8 cellular contexts compared by ENCODE assay signal in the genomic region with DNA sequence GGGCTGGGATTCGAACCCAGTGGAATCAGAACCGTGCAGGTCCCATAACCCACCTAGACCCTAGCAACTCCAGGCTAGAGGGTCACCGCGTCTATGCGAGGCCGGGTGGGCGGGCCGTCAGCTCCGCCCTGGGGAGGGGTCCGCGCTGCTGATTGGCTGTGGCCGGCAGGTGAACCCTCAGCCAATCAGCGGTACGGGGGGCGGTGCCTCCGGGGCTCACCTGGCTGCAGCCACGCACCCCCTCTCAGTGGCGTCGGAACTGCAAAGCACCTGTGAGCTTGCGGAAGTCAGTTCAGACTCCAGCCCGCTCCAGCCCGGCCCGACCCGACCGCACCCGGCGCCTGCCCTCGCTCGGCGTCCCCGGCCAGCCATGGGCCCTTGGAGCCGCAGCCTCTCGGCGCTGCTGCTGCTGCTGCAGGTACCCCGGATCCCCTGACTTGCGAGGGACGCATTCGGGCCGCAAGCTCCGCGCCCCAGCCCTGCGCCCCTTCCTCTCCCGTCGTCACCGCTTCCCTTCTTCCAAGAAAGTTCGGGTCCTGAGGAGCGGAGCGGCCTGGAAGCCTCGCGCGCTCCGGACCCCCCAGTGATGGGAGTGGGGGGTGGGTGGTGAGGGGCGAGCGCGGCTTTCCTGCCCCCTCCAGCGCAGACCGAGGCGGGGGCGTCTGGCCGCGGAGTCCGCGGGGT. TPM values are rescaled to one million over a fixed set of nuclear protein-coding genes. Genes with fewer than 3 reads are reported as not detected.
DNase-seq lines count a peak whose midpoint lies in the region; ATAC-seq and TF ChIP-seq lines count a peak whose summit lies in the region.

A gene (plus strand): TSS at position 247 of the 684 bp plus-strand sequence. CDS start 124 bp downstream, at position 371.

- H3K4me3 Mint-ChIP-seq in stimulated activated naive B cell treated with anti-CD40 and anti-IgM and Interleukin-4, amounts not matched to agents 10 μg/mL and 1 μg/mL and 100 μg/mL, for 72 hours = peak within 1 kb of the TSS; percentile 61 to 72

- peaks cover 28 to 44% of the 10 kb centered on the region in 2 donors for H3K4me1 Mint-ChIP-seq in stimulated activated naive B cell treated with anti-CD40 and anti-IgM and Interleukin-4, amounts not matched to agents 10 μg/mL and 1 μg/mL and 100 μg/mL, for 72 hours

- peaks cover 17% of the 10 kb centered on the region for H3K27me3 ChIP-seq in ascending aorta

- H3K4me1 ChIP-seq in ascending aorta = peaks cover 0 to 6% of the 10 kb centered on the region in 2 donors

- DNase-seq in DMS79 treated with DMSO at 0.1 percent for 48 hours (lab: John Stamatoyannopoulos, UW) = peak; percentile 87
- DNase-seq in NCI-H345 treated with DMSO at 0.1 percent for 48 hours (lab: John Stamatoyannopoulos, UW; ENCODE audit: unreplicated experiment) = peak; percentile 75
- DNase-seq in ascending aorta (ENCODE audit: low spot score in 2 of 2) = no peak
- peak; percentile 95 to 96 for DNase-seq in left colon
- no peak for DNase-seq in stimulated activated naive B cell treated with anti-CD40 and anti-IgM and Interleukin-4, amounts not matched to agents 10 μg/mL and 1 μg/mL and 100 μg/mL, for 72 hours
- no peak for DNase-seq in Ammon's horn (ENCODE audit: low spot score)
- no peak for DNase-seq in HK-2 (ENCODE audit: unreplicated experiment)
- DNase-seq in epidermal melanocyte (ENCODE audit: insufficient read length, low spot score) = no peak

- peaks cover 33 to 56% of the 10 kb centered on the region in 2 donors for H3K27me3 Mint-ChIP-seq in stimulated activated naive B cell treated with anti-CD40 and anti-IgM and Interleukin-4, amounts not matched to agents 10 μg/mL and 1 μg/mL and 100 μg/mL, for 72 hours

- intact Hi-C loops in ascending aorta (cut with DNase I) (no loop called here), left colon (cut with DNase I, micrococcal nuclease) (no loop called here)

- peak; percentile 83 for ATAC-seq in left colon
- peak; percentile 46 to 53 for ATAC-seq in stimulated activated naive B cell treated with anti-CD40 and anti-IgM and Interleukin-4, amounts not matched to agents 10 μg/mL and 1 μg/mL and 100 μg/mL, for 72 hours (replicated peaks)

- no peaks in the 10 kb centered on the region for H3K9me3 ChIP-seq in ascending aorta

- TF ChIP-seq CTCF in ascending aorta (IDR thresholded peaks at IDR 0.05) = no peak

- H3K4me3 ChIP-seq in ascending aorta = peak within 1 kb of the TSS; percentile 5 to 16

- H3K36me3 ChIP-seq in ascending aorta = no peaks in the 10 kb centered on the region

- peaks cover 0 to 1% of the 10 kb centered on the region in 2 donors for H3K9me3 Mint-ChIP-seq in stimulated activated naive B cell treated with anti-CD40 and anti-IgM and Interleukin-4, amounts not matched to agents 10 μg/mL and 1 μg/mL and 100 μg/mL, for 72 hours

- peak within 1 kb of the TSS; percentile 65 for H3K27ac Mint-ChIP-seq in stimulated activated naive B cell treated with anti-CD40 and anti-IgM and Interleukin-4, amounts not matched to agents 10 μg/mL and 1 μg/mL and 100 μg/mL, for 72 hours

- H3K27ac ChIP-seq in ascending aorta = no peak within 1 kb of the TSS

- peaks cover 2 to 7% of the 10 kb centered on the region in 2 donors for H3K36me3 Mint-ChIP-seq in stimulated activated naive B cell treated with anti-CD40 and anti-IgM and Interleukin-4, amounts not matched to agents 10 μg/mL and 1 μg/mL and 100 μg/mL, for 72 hours

RNA-seq across cellular contexts. Expression of the gene that starts here (rescaled TPM):
- total RNA-seq in ascending aorta (not detected), left colon (100 to 1,000 TPM; 714 to 770 TPM)

Comparison
In these comparisons a context has a peak if more than half of its experiments do, and no peak if none do; other contexts are left out.
1. RNA of the gene that starts here (total RNA-seq): 714 to 770 TPM in left colon; not detected in ascending aorta (single experiment); every median in the first group is over 100 times any median in the second.
2. DNase-seq: peak in DMS79 treated with DMSO at 0.1 percent for 48 hours (single experiment), NCI-H345 treated with DMSO at 0.1 percent for 48 hours (single experiment) and left colon (2 of 2); none in ascending aorta (0 of 2), stimulated activated naive B cell treated with anti-CD40 and anti-IgM and Interleukin-4, amounts not matched to agents 10 μg/mL and 1 μg/mL and 100 μg/mL, for 72 hours (single experiment), Ammon's horn (single experiment), HK-2 (single experiment) and epidermal melanocyte (single experiment).